ENCODE assay signal across 24 cellular contexts in genomic region chr17:51527230-51527982, GRCh38.
"Had no signal": no experiment of that assay in that cellular context is flagged by ENCODE, and none has a peak within 500 bp of the region (broad histone marks: within the 10 kb centered on the region; RNA-seq: fewer than 3 reads in every experiment).

No MANE protein-coding gene starts in this region.

- H3K9me3 Mint-ChIP-seq: neural progenitor cell had no signal

- H3K36me3 Mint-ChIP-seq: immature natural killer cell; mesothelial cell of epicardium; naive B cell; neural progenitor cell; stimulated activated naive B cell treated with anti-CD40 and anti-IgM and Interleukin-4, amounts not matched to agents 10 μg/mL and 1 μg/mL and 100 μg/mL, for 72 hours had no signal

- ATAC-seq: foreskin keratinocyte; heart right ventricle; left colon; left ventricle myocardium superior; mucosa of descending colon; natural killer cell treated with Interleukin-12 subunit alpha and Interleukin-12 subunit beta and Interleukin-15 and Interleukin-18, amount 100 ng/mL, for 72 hours; right lobe of liver; stimulated activated naive B cell treated with anti-CD40 and anti-IgM and Interleukin-4, amounts not matched to agents 10 μg/mL and 1 μg/mL and 100 μg/mL, for 72 hours had no signal

- H3K27ac Mint-ChIP-seq: immature natural killer cell; mesothelial cell of epicardium; natural killer cell treated with Interleukin-12 subunit alpha and Interleukin-12 subunit beta and Interleukin-15 and Interleukin-18, amount 100 ng/mL, for 72 hours; neural progenitor cell; progenitor cell of endocrine pancreas; stimulated activated naive B cell treated with anti-CD40 and anti-IgM and Interleukin-4, amounts not matched to agents 10 μg/mL and 1 μg/mL and 100 μg/mL, for 72 hours; stimulated activated naive CD8-positive, alpha-beta T cell treated with anti-CD3 and anti-CD28 coated beads, Interleukin-15, Interleukin-2, amounts not matched to agents 100 ng/mL and 50 ng/mL, for 24 hours had no signal

- H3K4me1 Mint-ChIP-seq: immature natural killer cell; mesothelial cell of epicardium; naive B cell; stimulated activated naive B cell treated with anti-CD40 and anti-IgM and Interleukin-4, amounts not matched to agents 10 μg/mL and 1 μg/mL and 100 μg/mL, for 72 hours had no signal

- DNase-seq: dermis blood vessel endothelial cell; effector memory CD4-positive, alpha-beta T cell; foreskin keratinocyte; glutamatergic neuron; heart right ventricle; hypothalamus; immature natural killer cell; islet precursor cell; kidney glomerular epithelial cell; left colon; left ventricle myocardium superior; mesenchymal stem cell; mucosa of descending colon; naive B cell; right lobe of liver; small intestine; stimulated activated CD4-positive, alpha-beta T cell treated with anti-CD3 and anti-CD28 coated beads, Interleukin-15, amount 100 ng/mL, for 24 hours; stimulated activated CD4-positive, alpha-beta T cell treated with anti-CD3 and anti-CD28 coated beads, Interleukin-2, amount 100 ng/mL, for 48 hours; stimulated activated naive B cell treated with anti-CD40 and anti-IgM and Interleukin-4, amounts not matched to agents 10 μg/mL and 1 μg/mL and 100 μg/mL, for 72 hours had no signal

- H3K4me3 Mint-ChIP-seq: immature natural killer cell; mesothelial cell of epicardium; naive B cell; natural killer cell treated with Interleukin-12 subunit alpha and Interleukin-12 subunit beta and Interleukin-15 and Interleukin-18, amount 100 ng/mL, for 72 hours; neural progenitor cell; stimulated activated naive B cell treated with anti-CD40 and anti-IgM and Interleukin-4, amounts not matched to agents 10 μg/mL and 1 μg/mL and 100 μg/mL, for 72 hours; stimulated activated naive CD8-positive, alpha-beta T cell treated with anti-CD3 and anti-CD28 coated beads, Interleukin-15, Interleukin-2, amounts not matched to agents 100 ng/mL and 50 ng/mL, for 24 hours had no signal
